8 cellular contexts compared by ENCODE assay signal in genomic region chr6:27864906-27865883, GRCh38. TPM values are rescaled to one million over a fixed set of nuclear protein-coding genes. Genes with fewer than 3 reads are reported as not detected.
DNase-seq lines count a peak whose midpoint lies in the region; ATAC-seq and TF ChIP-seq lines count a peak whose summit lies in the region.

No MANE protein-coding gene starts in this region.

- H3K9me2 ChIP-seq in SU-DHL-6 (replicated peaks; ENCODE audit: insufficient read depth, low read length): no peaks in the 10 kb centered on the region

- H3K9ac ChIP-seq in SU-DHL-6 (ENCODE audit: low read length): peak overlapping the region; percentile 71

- peak overlapping the region; percentile 58 for H2AFZ ChIP-seq in SU-DHL-6 (ENCODE audit: low read depth, low read length, severe bottlenecking)

- H3K4me2 ChIP-seq in SU-DHL-6 (ENCODE audit: low read depth, low read length, poor library complexity, severe bottlenecking): peak overlapping the region; percentile 80

- H3K36me3 ChIP-seq in SU-DHL-6 (ENCODE audit: low read length): no peaks in the 10 kb centered on the region
- no peaks in the 10 kb centered on the region for H3K36me3 ChIP-seq in prostate gland

- ATAC-seq in HG02798 (IDR thresholded peaks at IDR 0.05; ENCODE audit: poor library complexity, unreplicated experiment) (peak; percentile 70), left cardiac atrium (peak; percentile 91 to 94)

- TF ChIP-seq CTCF in GM13976 (IDR thresholded peaks at IDR 0.05; ENCODE audit: borderline replicate concordance, control extremely low read depth, extremely low read depth, insufficient read depth, missing control alignments) (no peak), SU-DHL-6 (IDR thresholded peaks at IDR 0.05; ENCODE audit: insufficient read depth, low read length, poor library complexity, severe bottlenecking) (no peak), prostate gland (IDR thresholded peaks at IDR 0.05) (no peak)

- peaks cover 9% of the 10 kb centered on the region for H3K4me1 ChIP-seq in prostate gland (replicated peaks)

- H3K79me2 ChIP-seq in SU-DHL-6 (ENCODE audit: insufficient read depth, low read length): no peaks in the 10 kb centered on the region

- DNase-seq in GM13976 (ENCODE audit: low spot score) (peak; percentile 91), NCI-H128 (lab: John Stamatoyannopoulos, UW; ENCODE audit: unreplicated experiment) (peak; percentile 87), amniotic stem cell (lab: John Stamatoyannopoulos, UW) (peak; percentile 94), left cardiac atrium (peak; percentile 51), prostate gland (ENCODE audit: low spot score) (peak; percentile 80), RKO (ENCODE audit: low spot score) (no peak)

- H3K9me3 ChIP-seq in SU-DHL-6 (ENCODE audit: insufficient read depth, low read length) (no peaks in the 10 kb centered on the region; the same call in 1 of the 2 replicates), prostate gland (no peaks in the 10 kb centered on the region)

- in situ Hi-C loops in GM13976 (cut with MboI; ENCODE audit: low sequenced_read_pairs, unreplicated experiment): no loop called here

- peak overlapping the region; percentile 57 for H3K4me3 ChIP-seq in SU-DHL-6 (ENCODE audit: insufficient read depth, low read length, poor library complexity, severe bottlenecking)
- H3K4me3 ChIP-seq in prostate gland: peak overlapping the region; percentile 41 to 43

- peak overlapping the region; percentile 96 for H3K27ac ChIP-seq in SU-DHL-6 (ENCODE audit: low read depth, low read length)
- H3K27ac ChIP-seq in prostate gland: peak overlapping the region; percentile 47 to 66

- intact Hi-C loops in left cardiac atrium (cut with DNase I) (no loop called here), prostate gland (cut with DNase I) (no loop called here)

- H4K20me1 ChIP-seq in SU-DHL-6 (ENCODE audit: low read depth, low read length): no peaks in the 10 kb centered on the region

- TF ChIP-seq POLR2A in prostate gland (IDR thresholded peaks at IDR 0.05): peak; percentile 34

- H3K27me3 ChIP-seq in SU-DHL-6 (ENCODE audit: low read length) (no peaks in the 10 kb centered on the region), prostate gland (replicated peaks; ENCODE audit: insufficient read depth) (peaks cover 11% of the 10 kb centered on the region)

- peaks cover 68% of the 10 kb centered on the region for H3F3A ChIP-seq in SU-DHL-6 (ENCODE audit: insufficient read depth)

- WGBS in prostate gland: under 1% methylated on average over 53 of the region's 58 CpGs

RNA-seq across cellular contexts. Expression of gene OR2B2, which starts 47.0 kb away (rescaled TPM):
- total RNA-seq in left cardiac atrium (not detected), prostate gland (not detected)
